Comparison of ENCODE assay signal across 8 cellular contexts in genomic region chr20:45052698-45053440, GRCh38.
DNase-seq lines count a peak whose midpoint lies in the region; ATAC-seq and TF ChIP-seq lines count a peak whose summit lies in the region.

No MANE protein-coding gene starts in this region.

- ATAC-seq in GM19395 (IDR thresholded peaks at IDR 0.05; ENCODE audit: unreplicated experiment) (peak; percentile 76), HG03378 (IDR thresholded peaks at IDR 0.05; ENCODE audit: unreplicated experiment) (no peak)
- ATAC-seq in stimulated activated naive CD8-positive, alpha-beta T cell treated with anti-CD3 and anti-CD28 coated beads, Interleukin-15, Interleukin-2, amounts not matched to agents 100 U/mL and 50 U/mL, for 24 hours = peak; percentile 60

- TF ChIP-seq CTCF in AG09309 (IDR thresholded peaks at IDR 0.05; ENCODE audit: control insufficient read depth, insufficient read depth, low read depth, low read length, missing control alignments) (no peak), coronary artery (IDR thresholded peaks at IDR 0.05) (no peak)

- H3K27ac ChIP-seq in coronary artery = peak overlapping the region in 1 of 2 donors; percentile 37

- DNase-seq in AG09309 (ENCODE audit: low read depth) (peak; percentile 77), NOMO-1 (lab: John Stamatoyannopoulos, UW; ENCODE audit: unreplicated experiment in 2 of 2) (peak; percentile 50 to 88), epidermal melanocyte (ENCODE audit: insufficient read length, low spot score) (peak; percentile 85), T1000 (lab: John Stamatoyannopoulos, UW) (no peak), coronary artery (ENCODE audit: low spot score) (no peak)
- DNase-seq in stimulated activated naive CD8-positive, alpha-beta T cell treated with anti-CD3 and anti-CD28 coated beads, Interleukin-15, Interleukin-2, amounts not matched to agents 100 U/mL and 50 U/mL, for 24 hours = no peak

- H3K4me3 ChIP-seq in AG09309 (ENCODE audit: control insufficient read depth, low read depth, low read length) (no peak overlapping the region), coronary artery (no peak overlapping the region)

Comparison
In these comparisons a context has a peak if more than half of its experiments do, and no peak if none do; other contexts are left out.
1. DNase-seq: peak in AG09309 (single experiment), NOMO-1 (2 of 2) and epidermal melanocyte (single experiment); none in stimulated activated naive CD8-positive, alpha-beta T cell treated with anti-CD3 and anti-CD28 coated beads, Interleukin-15, Interleukin-2, amounts not matched to agents 100 U/mL and 50 U/mL, for 24 hours (single experiment), T1000 (single experiment) and coronary artery (single experiment).